In the genomic region with DNA sequence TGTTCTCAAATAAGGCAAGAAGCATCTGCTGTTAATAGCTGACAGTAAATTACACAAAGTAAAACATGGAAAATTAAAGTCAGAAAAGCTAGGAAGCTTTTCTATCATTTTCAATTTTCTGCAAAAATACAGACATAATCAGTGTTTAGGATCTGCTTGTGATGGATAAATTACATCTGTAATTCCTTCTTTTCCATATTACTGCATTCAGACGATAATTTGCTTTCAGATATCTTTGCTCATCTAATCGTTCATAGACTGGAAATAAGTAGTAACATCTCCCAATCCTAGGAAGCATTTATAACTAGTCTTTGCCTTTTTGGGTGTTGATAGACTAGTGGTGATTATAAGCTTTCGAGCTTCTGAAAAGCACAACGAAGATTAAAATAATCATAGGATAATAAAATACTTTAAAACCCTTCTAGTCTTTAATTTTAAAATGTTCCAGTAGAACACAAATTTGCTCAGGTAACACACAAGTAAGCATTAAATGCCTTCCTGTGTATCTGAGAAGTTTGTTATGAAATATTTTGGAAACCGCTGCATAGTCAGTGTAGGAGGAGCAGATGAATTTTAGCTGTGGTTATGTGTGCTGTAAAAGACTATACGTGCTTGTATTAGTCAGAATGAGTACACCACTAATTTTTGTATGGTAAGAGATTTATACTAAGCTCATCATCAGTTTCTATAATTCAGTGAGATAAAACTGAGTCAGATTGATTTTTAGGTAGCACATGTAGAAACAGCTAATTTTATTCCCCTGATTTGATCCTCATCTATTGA, we compare ENCODE assay signal across 10 cellular contexts. TPM values are rescaled to one million over a fixed set of nuclear protein-coding genes. Genes with fewer than 3 reads are reported as not detected.
DNase-seq lines count a peak whose midpoint lies in the region; ATAC-seq, FAIRE-seq and TF ChIP-seq lines count a peak whose summit lies in the region.
"Had no signal": no experiment of that assay in that cellular context is flagged by ENCODE, and none has a peak within 500 bp of the region (broad histone marks: within the 10 kb centered on the region; RNA-seq: fewer than 3 reads in every experiment).

No MANE protein-coding gene starts in this region.

- peak; percentile 64 for FAIRE-seq in D721Med (lab: Jason Lieb, UNC)
- FAIRE-seq in pancreas (lab: Jason Lieb, UNC), result peak; percentile 54

- H3K36me3 ChIP-seq in pancreas, result no peaks in the 10 kb centered on the region
- no peaks in the 10 kb centered on the region for H3K36me3 ChIP-seq in SJCRH30

- no peak overlapping the region for H3K27ac ChIP-seq in pancreas
- H3K27ac ChIP-seq in SJCRH30, result no peak overlapping the region

- H3K9me3 ChIP-seq in pancreas (no peaks in the 10 kb centered on the region), SJCRH30 (replicated peaks) (no peaks in the 10 kb centered on the region)

- DNase-seq in D721Med (ENCODE audit: insufficient read length, low spot score) (no peak), NCI-H226 (peak; percentile 73), choroid plexus epithelial cell (ENCODE audit: low read depth) (peak; percentile 63), pancreas (no peak), retina (no peak), SJCRH30 (no peak), SKM-1 (lab: John Stamatoyannopoulos, UW; ENCODE audit: unreplicated experiment) (no peak)
- DNase-seq: activated CD4-positive, alpha-beta T cell treated with anti-CD3 and anti-CD28 coated beads, Interleukin-2, amount 50 U/mL, for 48 hours; NCI-H2171 treated with DMSO at 0.1 percent for 48 hours had no signal

- peak in 2 of 4 donors; percentile 32 to 41 for ATAC-seq in pancreas
- ATAC-seq in GM21390 (IDR thresholded peaks at IDR 0.05; ENCODE audit: unreplicated experiment), result no peak

- H3K4me3 ChIP-seq in choroid plexus epithelial cell (ENCODE audit: low read depth, low read length) (no peak overlapping the region), pancreas (no peak overlapping the region), SJCRH30 (no peak overlapping the region)

- 66 to 75% methylated on average over 6 of the region's 6 CpGs for WGBS in pancreas, 2 donors

- H3K4me1 ChIP-seq in pancreas, result peaks cover 13 to 40% (median 31%) of the 10 kb centered on the region in 3 donors
- H3K4me1 ChIP-seq in SJCRH30, result peaks cover 7% of the 10 kb centered on the region

- H3K27me3 ChIP-seq in pancreas, result no peaks in the 10 kb centered on the region
- no peaks in the 10 kb centered on the region for H3K27me3 ChIP-seq in SJCRH30

- TF ChIP-seq CTCF in D721Med (IDR thresholded peaks at IDR 0.05; ENCODE audit: insufficient read depth, missing control alignments), result no peak
- no peak for TF ChIP-seq CTCF in choroid plexus epithelial cell (conservative IDR thresholded peaks at IDR 0.05; ENCODE audit: low read depth, low read length)
- no peak for TF ChIP-seq CTCF in pancreas (IDR thresholded peaks at IDR 0.05)

- intact Hi-C loops in pancreas (cut with DNase I), result no loop called here

RNA-seq across cellular contexts. Expression of a gene that starts 41.0 kb away (rescaled TPM):
- total RNA-seq in pancreas, result 10 to 100 TPM; 30.5 to 73.2 (median 49.2) TPM
- polyA plus RNA-seq in pancreas, result 10 to 100 TPM; 15.2 to 22.2 TPM
- total RNA-seq in SJCRH30 (2014; rRNA removed; shearing (Covaris generic)), result 72.3 and 90.5 TPM in 2 replicates

Comparison
In these comparisons a context has a peak if more than half of its experiments do, and no peak if none do; other contexts are left out.
1. DNase-seq: peak in NCI-H226 (single experiment) and choroid plexus epithelial cell (single experiment); none in D721Med (single experiment), pancreas (0 of 6), retina (single experiment), SJCRH30 (0 of 2) and SKM-1 (single experiment).